Comparison of ENCODE assay signal across 14 cellular contexts in genomic region chr6:124970243-124970642, GRCh38. TPM values are rescaled to one million over a fixed set of nuclear protein-coding genes. Genes with fewer than 3 reads are reported as not detected.
DNase-seq lines count a peak whose midpoint lies in the region; ATAC-seq, FAIRE-seq and TF ChIP-seq lines count a peak whose summit lies in the region.
"Had no signal": no experiment of that assay in that cellular context is flagged by ENCODE, and none has a peak within 500 bp of the region (broad histone marks: within the 10 kb centered on the region; RNA-seq: fewer than 3 reads in every experiment).

No MANE protein-coding gene starts in this region.

- TF ChIP-seq CTCF in Panc1 (IDR thresholded peaks at IDR 0.05) (no peak), fibroblast of the aortic adventitia (IDR thresholded peaks at IDR 0.05; ENCODE audit: insufficient read depth, low read length) (no peak)

- no peaks in the 10 kb centered on the region for H3K27me3 ChIP-seq in Panc1 (ENCODE audit: control insufficient read depth, insufficient read depth, low read length)

- H3K4me1 Mint-ChIP-seq in activated CD4-positive, alpha-beta memory T cell treated with anti-CD3 and anti-CD28 coated beads, Interleukin-2, amount 10 ng/mL, durations not matched to agents 7 days and 5 days, result no peaks in the 10 kb centered on the region

- H3K4me3 ChIP-seq in Panc1 (ENCODE audit: low read depth in 2 of 2, low read length in 2 of 2) (no peak overlapping the region), fibroblast of the aortic adventitia (ENCODE audit: low read depth, low read length) (no peak overlapping the region)
- H3K4me3 ChIP-seq: K562, PC-9 had no signal

- peaks cover 13% of the 10 kb centered on the region; the same call in 1 of the 2 replicates for H3K4me1 ChIP-seq in Panc1 (ENCODE audit: control insufficient read depth, insufficient read depth, low read length)

- no peaks in the 10 kb centered on the region for H3K9me3 Mint-ChIP-seq in activated CD4-positive, alpha-beta memory T cell treated with anti-CD3 and anti-CD28 coated beads, Interleukin-2, amount 10 ng/mL, durations not matched to agents 7 days and 5 days

- DNase-seq in Ammon's horn (ENCODE audit: low spot score), result peak; percentile 25
- no peak for DNase-seq in Panc1 (ENCODE audit: low read depth, low spot score)
- DNase-seq in fibroblast of the aortic adventitia (ENCODE audit: low read depth), result peak; percentile 41
- DNase-seq in sciatic nerve (ENCODE audit: low spot score), result no peak
- no peak for DNase-seq in activated CD4-positive, alpha-beta memory T cell treated with anti-CD3 and anti-CD28 coated beads, Interleukin-2, amount 10 ng/mL, durations not matched to agents 7 days and 5 days
- DNase-seq in HTR-8/SVneo (ENCODE audit: insufficient read length, low spot score), result no peak
- no peak for DNase-seq in NCI-H1417 (lab: John Stamatoyannopoulos, UW)
- DNase-seq: DMS53, NCI-H1092 treated with DMSO at 0.1 percent for 48 hours, NCI-H187 treated with DMSO at 0.1 percent for 48 hours, NCI-H446, PC-9 had no signal

- H3K27ac Mint-ChIP-seq in activated CD4-positive, alpha-beta memory T cell treated with anti-CD3 and anti-CD28 coated beads, Interleukin-2, amount 10 ng/mL, durations not matched to agents 7 days and 5 days, result no peak overlapping the region

- no peak for FAIRE-seq in HTR-8/SVneo (lab: Jason Lieb, UNC)
- FAIRE-seq: GM12891, K562 had no signal

- no peaks in the 10 kb centered on the region for H3K9me3 ChIP-seq in Panc1 (ENCODE audit: control insufficient read depth, insufficient read depth, low read depth, low read length)

- no peak for ATAC-seq in Panc1
- ATAC-seq in sciatic nerve, result peak; percentile 48
- ATAC-seq: K562 had no signal

- H3K36me3 Mint-ChIP-seq in activated CD4-positive, alpha-beta memory T cell treated with anti-CD3 and anti-CD28 coated beads, Interleukin-2, amount 10 ng/mL, durations not matched to agents 7 days and 5 days (ENCODE audit: low read depth), result no peaks in the 10 kb centered on the region

- in situ Hi-C loops in Panc1 (cut with HindIII; ENCODE audit: low pct_unique_long_range_greater_than_20kb, low sequenced_read_pairs), result no loop called here

- peaks cover 6% of the 10 kb centered on the region for H3K27me3 Mint-ChIP-seq in activated CD4-positive, alpha-beta memory T cell treated with anti-CD3 and anti-CD28 coated beads, Interleukin-2, amount 10 ng/mL, durations not matched to agents 7 days and 5 days

- POLR2A ChIA-PET in Panc1 (lab: Charles Lee), result no interaction called here
- POLR2A ChIA-PET in activated CD4-positive, alpha-beta memory T cell treated with anti-CD3 and anti-CD28 coated beads, Interleukin-2, amount 10 ng/mL, durations not matched to agents 7 days and 5 days (lab: Charles Lee), result no interaction called here

- H3K27ac ChIP-seq in Panc1 (ENCODE audit: low read length), result no peak overlapping the region
- H3K27ac ChIP-seq: PC-9 had no signal

- CTCF ChIA-PET in Panc1 (lab: Charles Lee), result no interaction called here
- CTCF ChIA-PET in activated CD4-positive, alpha-beta memory T cell treated with anti-CD3 and anti-CD28 coated beads, Interleukin-2, amount 10 ng/mL, durations not matched to agents 7 days and 5 days (lab: Charles Lee), result no interaction called here

- 0 out of 2 replicates have a peak, but pooled peaks cover 3% of the 10 kb centered on the region for H3K36me3 ChIP-seq in Panc1 (ENCODE audit: control insufficient read depth, insufficient read depth, low read length)

- TSS peak; percentile 25 for BruUV-seq in Panc1 (replicated peaks; lab: Mats Ljungman, UMichigan)

- intact Hi-C loops in Panc1 (cut with micrococcal nuclease; ENCODE audit: unreplicated experiment) (no loop called here), sciatic nerve (cut with DNase I) (no loop called here)

- H3K4me3 Mint-ChIP-seq in activated CD4-positive, alpha-beta memory T cell treated with anti-CD3 and anti-CD28 coated beads, Interleukin-2, amount 10 ng/mL, durations not matched to agents 7 days and 5 days, result no peak overlapping the region

RNA-seq across cellular contexts. Expression of gene RNF217, which starts 8.0 kb away (rescaled TPM):
- 37.7 TPM for total RNA-seq in Panc1 (2021; ENCODE audit: unreplicated experiment)
- 10.8 TPM for polyA plus RNA-seq in Panc1 (2012; ENCODE audit: insufficient read length)
- total RNA-seq in fibroblast of the aortic adventitia (ENCODE audit: low replicate concordance), result 24.9 and 25.3 TPM in 2 replicates
- total RNA-seq in sciatic nerve, result 43.5 TPM
- total RNA-seq in activated CD4-positive, alpha-beta memory T cell treated with anti-CD3 and anti-CD28 coated beads, Interleukin-2, amount 10 ng/mL, durations not matched to agents 7 days and 5 days, result 1 to 10 TPM; 1.1 to 2.0 TPM

Comparison
In these comparisons a context has a peak if more than half of its experiments do, and no peak if none do; other contexts are left out.
1. DNase-seq: peak in Ammon's horn (single experiment) and fibroblast of the aortic adventitia (single experiment); none in Panc1 (single experiment), sciatic nerve (single experiment), activated CD4-positive, alpha-beta memory T cell treated with anti-CD3 and anti-CD28 coated beads, Interleukin-2, amount 10 ng/mL, durations not matched to agents 7 days and 5 days (single experiment), HTR-8/SVneo (single experiment) and NCI-H1417 (0 of 3).